ENCODE assay signal across 1 cellular context in genomic region chr5:43638556-43638955, GRCh38.
TF ChIP-seq lines count a peak whose summit lies in the region.

No MANE protein-coding gene starts in this region.

TF ChIP-seq in IMR-90, 13 proteins besides CTCF, POLR2A, EP300 and RAD21:
- no peak for TF ChIP-seq BHLHE40 (IDR thresholded peaks at IDR 0.05; ENCODE audit: low read depth, low read length)
- TF ChIP-seq MAFK (IDR thresholded peaks at IDR 0.05; ENCODE audit: low read depth, low read length), result no peak
- TF ChIP-seq FOS (IDR thresholded peaks at IDR 0.05; ENCODE audit: low read depth, low read length), result no peak
- TF ChIP-seq MAZ (IDR thresholded peaks at IDR 0.05; ENCODE audit: borderline replicate concordance, low read depth, low read length), result no peak
- no peak for TF ChIP-seq ELK1 (IDR thresholded peaks at IDR 0.05; ENCODE audit: borderline replicate concordance, low read depth, low read length)
- no peak for TF ChIP-seq CHD1 (IDR thresholded peaks at IDR 0.05; ENCODE audit: low read depth, low read length)
- TF ChIP-seq USF2 (IDR thresholded peaks at IDR 0.05; ENCODE audit: low read depth, low read length), result no peak
- no peak for TF ChIP-seq RCOR1 (IDR thresholded peaks at IDR 0.05; ENCODE audit: insufficient replicate concordance, low read length)
- TF ChIP-seq SMC3 (IDR thresholded peaks at IDR 0.05; ENCODE audit: low read depth, low read length), result no peak
- TF ChIP-seq RFX5 (IDR thresholded peaks at IDR 0.05; ENCODE audit: low read depth, low read length), result no peak
- TF ChIP-seq MXI1 (IDR thresholded peaks at IDR 0.05; ENCODE audit: borderline replicate concordance, low read depth, low read length), result no peak
